In the genomic region with DNA sequence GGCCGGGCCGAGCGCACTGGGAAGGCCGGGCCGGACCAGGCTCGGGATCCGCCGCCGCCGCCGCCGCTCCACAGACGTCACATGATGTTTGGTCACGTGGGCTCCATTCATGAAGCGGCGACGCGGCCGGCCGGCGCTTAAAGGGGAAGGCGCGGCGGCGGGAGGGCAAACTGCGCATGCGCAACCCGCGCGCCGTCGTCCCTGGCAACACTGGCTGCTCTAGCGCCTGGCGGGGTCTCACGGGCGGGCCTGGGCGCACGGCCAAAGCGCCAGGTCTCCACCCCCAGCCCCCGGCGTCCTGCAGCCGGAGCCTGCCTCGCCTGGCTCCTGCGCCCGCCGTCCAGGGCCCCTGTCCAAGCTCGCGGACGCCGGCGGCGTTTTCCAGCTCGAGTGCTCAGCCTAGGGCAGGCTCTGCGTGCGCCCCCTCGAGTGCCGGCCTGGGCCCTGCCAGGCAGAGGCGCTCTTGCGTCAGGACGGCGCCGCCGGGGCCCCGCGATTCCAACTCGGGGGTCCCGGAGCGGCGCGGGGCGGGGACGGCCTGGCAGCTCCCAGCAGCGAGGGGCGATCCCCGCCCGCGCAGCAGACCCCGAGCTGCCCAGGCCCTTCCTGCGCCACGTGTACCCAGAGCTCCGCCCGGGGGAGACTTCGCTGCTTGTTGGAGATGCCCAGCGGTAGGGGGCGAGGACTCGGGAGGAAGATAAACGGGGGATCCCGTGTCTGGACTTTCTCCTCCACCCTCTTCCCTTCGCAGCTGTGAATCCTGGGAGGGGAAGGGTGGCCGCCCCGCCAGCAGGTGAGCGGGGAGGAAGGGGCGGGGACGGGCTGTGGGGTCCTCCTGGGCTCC, we compare ENCODE assay signal across 1 cellular context.
A peak's percentile ranks its signal among the peaks of the same experiment; 100 is the strongest.
TF ChIP-seq lines count a peak whose summit lies in the region.

Gene MAFG (minus strand): TSS at position 83 of the 844 bp plus-strand sequence. CDS start 4,550 bp downstream, outside the sequence.

TF ChIP-seq in H1, 55 proteins besides CTCF, POLR2A, EP300 and RAD21:
- TF ChIP-seq SP2 (IDR thresholded peaks at IDR 0.05; ENCODE audit: low read length) (no peak), TAF1 (IDR thresholded peaks at IDR 0.05; ENCODE audit: low read depth, low read length) (0 out of 2 replicates have a peak, but pooled peaks have one; percentile 54), ATF2 (IDR thresholded peaks at IDR 0.05; ENCODE audit: low read length) (no peak), KDM1A (IDR thresholded peaks at IDR 0.05; ENCODE audit: borderline replicate concordance, low read length) (no peak), SIX5 (IDR thresholded peaks at IDR 0.05; ENCODE audit: low read depth, low read length) (no peak), EZH2 (IDR thresholded peaks at IDR 0.05; ENCODE audit: low read depth, low read length, severe bottlenecking) (peak; percentile 37), TAF7 (optimal IDR thresholded peaks at IDR 0.05; ENCODE audit: borderline replicate concordance, low read depth, low read length) (no peak), CTBP2 (IDR thresholded peaks at IDR 0.05; ENCODE audit: borderline replicate concordance, insufficient read depth, insufficient read length, low read length) (no peak), TBP (IDR thresholded peaks at IDR 0.05; ENCODE audit: low read depth, low read length) (no peak), KDM5A (IDR thresholded peaks at IDR 0.05; ENCODE audit: low read length) (0 out of 2 replicates have a peak, but pooled peaks have one; percentile 26), SP4 (IDR thresholded peaks at IDR 0.05; ENCODE audit: low read length) (peak; percentile 86; the same call in 1 of the 2 replicates), CBX8 (IDR thresholded peaks at IDR 0.05; ENCODE audit: borderline replicate concordance, low read depth, low read length) (no peak), RXRA (IDR thresholded peaks at IDR 0.05; ENCODE audit: insufficient read depth, low read depth, low read length) (no peak), JUND (IDR thresholded peaks at IDR 0.05; ENCODE audit: low read length) (no peak), SUZ12 (IDR thresholded peaks at IDR 0.05; ENCODE audit: low read length) (no peak), PHF8 (conservative IDR thresholded peaks at IDR 0.05; ENCODE audit: low read depth, low read length) (0 out of 2 replicates have a peak, but pooled peaks have one; percentile 44), CREB1 (IDR thresholded peaks at IDR 0.05) (peak; percentile 75), ASH2L (IDR thresholded peaks at IDR 0.05; ENCODE audit: low read length) (peak; percentile 54), CEBPB (IDR thresholded peaks at IDR 0.05; ENCODE audit: low read depth, low read length) (no peak), GTF2F1 (IDR thresholded peaks at IDR 0.05; ENCODE audit: borderline replicate concordance, low read depth, low read length) (no peak), SIRT6 (IDR thresholded peaks at IDR 0.05; ENCODE audit: low read length) (no peak), BRCA1 (IDR thresholded peaks at IDR 0.05; ENCODE audit: low read depth, low read length) (no peak), NRF1 (IDR thresholded peaks at IDR 0.05; ENCODE audit: low read depth, low read length) (peak; percentile 76), JUN (IDR thresholded peaks at IDR 0.05; ENCODE audit: low read depth, low read length) (no peak), KDM4A (IDR thresholded peaks at IDR 0.05; ENCODE audit: low read depth, low read length, severe bottlenecking) (peak; percentile 90), TCF12 (IDR thresholded peaks at IDR 0.05; ENCODE audit: low read depth, low read length) (no peak), MAFK (IDR thresholded peaks at IDR 0.05; ENCODE audit: low read depth, low read length) (no peak), GABPA (IDR thresholded peaks at IDR 0.05; ENCODE audit: borderline replicate concordance, insufficient read depth, low read length) (peak; percentile 49; the same call in 1 of the 2 replicates), CHD2 (IDR thresholded peaks at IDR 0.05; ENCODE audit: low read length) (no peak), SIN3A (conservative IDR thresholded peaks at IDR 0.05 in 1 of 2, IDR thresholded peaks at IDR 0.05 in 1 of 2; ENCODE audit: low read depth in 1 of 2, low read length in 2 of 2) (peak in 1 of 2 experiments; percentile 31; a peak in 1 of 4 replicates), TEAD4 (IDR thresholded peaks at IDR 0.05; ENCODE audit: low read depth, low read length) (no peak), SAP30 (IDR thresholded peaks at IDR 0.05; ENCODE audit: insufficient read depth, insufficient replicate concordance, low read length) (no peak), ATF3 (IDR thresholded peaks at IDR 0.05; ENCODE audit: insufficient read depth, low read depth, low read length) (peak; percentile 96), SP1 (IDR thresholded peaks at IDR 0.05; ENCODE audit: low read depth, low read length) (no peak), YY1 (IDR thresholded peaks at IDR 0.05; ENCODE audit: low read depth, low read length) (no peak), NANOG (IDR thresholded peaks at IDR 0.05; ENCODE audit: insufficient read depth, low read depth, low read length, poor library complexity, severe bottlenecking) (no peak), HDAC6 (IDR thresholded peaks at IDR 0.05; ENCODE audit: low read depth, low read length) (no peak), ZNF274 (IDR thresholded peaks at IDR 0.05; ENCODE audit: borderline replicate concordance, extremely low read depth, low read length) (no peak), POU5F1 (IDR thresholded peaks at IDR 0.05; ENCODE audit: low read depth, low read length) (no peak), SRF (IDR thresholded peaks at IDR 0.05; ENCODE audit: low read depth, low read length) (no peak), BCL11A (IDR thresholded peaks at IDR 0.05; ENCODE audit: low read depth in 2 of 2, low read length in 2 of 2) (no peak), RFX5 (IDR thresholded peaks at IDR 0.05; ENCODE audit: borderline replicate concordance, low read depth, low read length) (no peak), CHD7 (IDR thresholded peaks at IDR 0.05; ENCODE audit: insufficient replicate concordance, low read length) (no peak), RNF2 (IDR thresholded peaks at IDR 0.05; ENCODE audit: borderline replicate concordance, low read depth, low read length, missing control alignments, poor library complexity, severe bottlenecking) (no peak), BACH1 (IDR thresholded peaks at IDR 0.05; ENCODE audit: low read length) (0 out of 2 replicates have a peak, but pooled peaks have one; percentile 22)
- TF ChIP-seq, protein P1, sequence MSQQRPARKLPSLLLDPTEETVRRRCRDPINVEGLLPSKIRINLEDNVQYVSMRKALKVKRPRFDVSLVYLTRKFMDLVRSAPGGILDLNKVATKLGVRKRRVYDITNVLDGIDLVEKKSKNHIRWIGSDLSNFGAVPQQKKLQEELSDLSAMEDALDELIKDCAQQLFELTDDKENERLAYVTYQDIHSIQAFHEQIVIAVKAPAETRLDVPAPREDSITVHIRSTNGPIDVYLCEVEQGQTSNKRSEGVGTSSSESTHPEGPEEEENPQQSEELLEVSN (IDR thresholded peaks at IDR 0.05), result peak; percentile 16; the same call in 1 of the 2 replicates
- TF ChIP-seq, protein P2, sequence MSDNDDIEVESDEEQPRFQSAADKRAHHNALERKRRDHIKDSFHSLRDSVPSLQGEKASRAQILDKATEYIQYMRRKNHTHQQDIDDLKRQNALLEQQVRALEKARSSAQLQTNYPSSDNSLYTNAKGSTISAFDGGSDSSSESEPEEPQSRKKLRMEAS (IDR thresholded peaks at IDR 0.05), result peak; percentile 62
- TF ChIP-seq, protein P3, sequence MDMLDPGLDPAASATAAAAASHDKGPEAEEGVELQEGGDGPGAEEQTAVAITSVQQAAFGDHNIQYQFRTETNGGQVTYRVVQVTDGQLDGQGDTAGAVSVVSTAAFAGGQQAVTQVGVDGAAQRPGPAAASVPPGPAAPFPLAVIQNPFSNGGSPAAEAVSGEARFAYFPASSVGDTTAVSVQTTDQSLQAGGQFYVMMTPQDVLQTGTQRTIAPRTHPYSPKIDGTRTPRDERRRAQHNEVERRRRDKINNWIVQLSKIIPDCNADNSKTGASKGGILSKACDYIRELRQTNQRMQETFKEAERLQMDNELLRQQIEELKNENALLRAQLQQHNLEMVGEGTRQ (IDR thresholded peaks at IDR 0.05; ENCODE audit: low read length), result peak; percentile 98
